In genomic region chr1:205273551-205273982, GRCh38 we compare ENCODE assay signal across 8 cellular contexts. TPM values are rescaled to one million over a fixed set of nuclear protein-coding genes. Genes with fewer than 3 reads are reported as not detected.
DNase-seq lines count a peak whose midpoint lies in the region; ATAC-seq and TF ChIP-seq lines count a peak whose summit lies in the region.

No MANE protein-coding gene starts in this region.

- H3K4ac ChIP-seq in trophoblast cell (ENCODE audit: low read depth, low read length), result no peak overlapping the region

- H2BK5ac ChIP-seq in trophoblast cell (ENCODE audit: low read depth, low read length, poor library complexity), result no peak overlapping the region

- no peak overlapping the region for H3K9ac ChIP-seq in trophoblast cell (ENCODE audit: low read length)

- intact Hi-C loops in Right ventricle myocardium inferior (cut with DNase I), result loop anchor here (1.0 kb wide), 2 partner anchors 48 to 52 kb away; partner anchors contain the start of gene NUAK2

- TF ChIP-seq EP300 in upper lobe of left lung (IDR thresholded peaks at IDR 0.05), result no peak

- no peak overlapping the region for H4K91ac ChIP-seq in trophoblast cell (ENCODE audit: low read depth, low read length)

- H3K18ac ChIP-seq in trophoblast cell (ENCODE audit: low read length), result no peak overlapping the region

- peak; percentile 95 for ATAC-seq in SK-N-SH treated with all-trans-retinoic acid at 6 μM for 48 hours
- peak; percentile 83 for ATAC-seq in Right ventricle myocardium inferior
- ATAC-seq in upper lobe of left lung (ENCODE audit: low FRiP score in 2 of 2), result peak; percentile 83 to 89

- no peak overlapping the region for H2BK120ac ChIP-seq in trophoblast cell (ENCODE audit: insufficient read depth, low read length, poor library complexity)

- no peaks in the 10 kb centered on the region for H3K79me2 ChIP-seq in trophoblast cell (ENCODE audit: control insufficient read depth, insufficient read depth, low read length, poor library complexity)

- no peak overlapping the region for H3K4me2 ChIP-seq in trophoblast cell (ENCODE audit: low read length)

- no peak overlapping the region for H4K12ac ChIP-seq in trophoblast cell (ENCODE audit: low read depth, low read length)

- no CpG with 5 or more reads among the region's 7 CpGs for WGBS in trophoblast cell (ENCODE audit: extremely low coverage, insufficient coverage, insufficient read length)
- WGBS in upper lobe of left lung, 2 donors, result 2% methylated on average over 6 of the region's 7 CpGs; no CpG with 5 or more reads in 1 of the 2 donors

- H4K8ac ChIP-seq in trophoblast cell (ENCODE audit: low read depth, low read length), result no peak overlapping the region

- TF ChIP-seq CTCF in upper lobe of left lung (IDR thresholded peaks at IDR 0.05), result peak; percentile 97 to 99 (median 98)

- H3K4me1 ChIP-seq in trophoblast cell (ENCODE audit: control insufficient read depth in 1 of 2, insufficient read depth in 2 of 2, low read length in 2 of 2) (peaks cover 0 to 23% of the 10 kb centered on the region in 2 experiments), upper lobe of left lung (peaks cover 26 to 39% (median 35%) of the 10 kb centered on the region in 4 donors)

- H3K23ac ChIP-seq in trophoblast cell (ENCODE audit: low read length), result no peak overlapping the region

- no peak overlapping the region for H3K4me3 ChIP-seq in H7 (ENCODE audit: insufficient read depth, low read depth, low read length)
- no peak overlapping the region for H3K4me3 ChIP-seq in trophoblast cell (ENCODE audit: low read depth, low read length)
- no peak overlapping the region for H3K4me3 ChIP-seq in upper lobe of left lung

- no peak overlapping the region for H2AFZ ChIP-seq in trophoblast cell (ENCODE audit: insufficient read depth, low read length, poor library complexity)

- H3K14ac ChIP-seq in trophoblast cell (ENCODE audit: low read length), result no peak overlapping the region

- H3K79me1 ChIP-seq in trophoblast cell (ENCODE audit: low read length), result peaks cover 4% of the 10 kb centered on the region

- TF ChIP-seq POLR2A in upper lobe of left lung (IDR thresholded peaks at IDR 0.05), result no peak

- H3K27ac ChIP-seq in trophoblast cell (ENCODE audit: low read depth, low read length) (peak overlapping the region; percentile 45), upper lobe of left lung (no peak overlapping the region)

- no peaks in the 10 kb centered on the region for H3K27me3 ChIP-seq in H7 (ENCODE audit: control insufficient read depth, insufficient read depth, low read length)
- H3K27me3 ChIP-seq in trophoblast cell (ENCODE audit: insufficient read depth, low read length), result no peaks in the 10 kb centered on the region
- no peaks in the 10 kb centered on the region for H3K27me3 ChIP-seq in upper lobe of left lung

- H2AK5ac ChIP-seq in trophoblast cell (ENCODE audit: low read length), result no peak overlapping the region

- H3K9me3 ChIP-seq in trophoblast cell (ENCODE audit: insufficient read depth, low read depth, low read length) (no peaks in the 10 kb centered on the region), upper lobe of left lung (no peaks in the 10 kb centered on the region)

- peak; percentile 94 for DNase-seq in D341Med (ENCODE audit: low spot score)
- DNase-seq in H7, result peak; percentile 95
- peak; percentile 92 for DNase-seq in NCI-H1092 treated with DMSO at 0.1 percent for 48 hours (lab: John Stamatoyannopoulos, UW)
- DNase-seq in activated naive CD4-positive, alpha-beta T cell treated with anti-CD3 and anti-CD28 coated beads, Interleukin-2, amount 50 U/mL, for 16 hours, result peak; percentile 83
- peak; percentile 86 for DNase-seq in Right ventricle myocardium inferior (ENCODE audit: missing footprints)
- peak; percentile 86 to 95 for DNase-seq in trophoblast cell
- DNase-seq in upper lobe of left lung, result peak in 1 of 2 donors; percentile 91

- no peak overlapping the region for H2BK12ac ChIP-seq in trophoblast cell (ENCODE audit: low read length)

- H3K36me3 ChIP-seq in H7 (replicated peaks; ENCODE audit: control insufficient read depth, insufficient read depth, low read length), result no peaks in the 10 kb centered on the region; the same call in 1 of the 2 replicates
- H3K36me3 ChIP-seq in trophoblast cell (ENCODE audit: control insufficient read depth in 1 of 2, insufficient read depth in 2 of 2, low read length in 2 of 2), result peaks cover 0 to 2% of the 10 kb centered on the region in 2 experiments
- peaks cover 0 to 14% (median 0%) of the 10 kb centered on the region in 4 donors for H3K36me3 ChIP-seq in upper lobe of left lung

TF ChIP-seq in SK-N-SH treated with all-trans-retinoic acid at 6 μM for 48 hours, 23 proteins besides CTCF, POLR2A, EP300 and RAD21:
- TF ChIP-seq ISL1 (CRISPR knock-in tag; IDR thresholded peaks at IDR 0.05) (no peak), ZNF565 (CRISPR knock-in tag; conservative IDR thresholded peaks at IDR 0.05; ENCODE audit: low read depth) (no peak), CSDC2 (CRISPR knock-in tag; IDR thresholded peaks at IDR 0.05) (no peak), TOX (CRISPR knock-in tag; IDR thresholded peaks at IDR 0.05; ENCODE audit: borderline replicate concordance) (no peak), ZC3H10 (CRISPR knock-in tag; IDR thresholded peaks at IDR 0.05) (no peak), BACH2 (CRISPR knock-in tag; IDR thresholded peaks at IDR 0.05; ENCODE audit: borderline replicate concordance) (no peak), ARNTL (CRISPR knock-in tag; IDR thresholded peaks at IDR 0.05; ENCODE audit: borderline replicate concordance, low read depth) (no peak), RARB (CRISPR knock-in tag; IDR thresholded peaks at IDR 0.05) (no peak), GLIS3 (CRISPR knock-in tag; IDR thresholded peaks at IDR 0.05) (no peak), PATZ1 (CRISPR knock-in tag; IDR thresholded peaks at IDR 0.05; ENCODE audit: borderline replicate concordance) (no peak), SNAI2 (CRISPR knock-in tag; IDR thresholded peaks at IDR 0.05) (no peak), ZFP30 (CRISPR knock-in tag; IDR thresholded peaks at IDR 0.05) (no peak), ESRRG (CRISPR knock-in tag; IDR thresholded peaks at IDR 0.05) (no peak), TCF4 (CRISPR knock-in tag; IDR thresholded peaks at IDR 0.05; ENCODE audit: borderline replicate concordance) (no peak), ZFP3 (CRISPR knock-in tag; IDR thresholded peaks at IDR 0.05) (no peak), POU6F1 (CRISPR knock-in tag; IDR thresholded peaks at IDR 0.05; ENCODE audit: borderline replicate concordance, low read depth) (no peak), ZNF8 (CRISPR knock-in tag; IDR thresholded peaks at IDR 0.05) (no peak), CREB5 (CRISPR knock-in tag; IDR thresholded peaks at IDR 0.05; ENCODE audit: low read depth) (no peak), PPARA (CRISPR knock-in tag; IDR thresholded peaks at IDR 0.05; ENCODE audit: borderline replicate concordance) (no peak)

RNA-seq across cellular contexts. Expression of gene TMCC2, which starts 45.8 kb away (rescaled TPM):
- 13.6 and 19.3 TPM in 2 replicates for total RNA-seq in H7 (2014; rRNA removed; shearing (Covaris generic))
- total RNA-seq in Right ventricle myocardium inferior, result 1.2 TPM
- 2.3 and 2.4 TPM in 2 replicates for polyA plus RNA-seq in trophoblast cell (2013)
- 1 to 10 TPM; 1.3 to 7.2 (median 3.8) TPM for total RNA-seq in upper lobe of left lung

RNA-seq across cellular contexts. Expression of gene NUAK2, which starts 48.0 kb away (rescaled TPM):
- 9.2 and 9.8 TPM in 2 replicates for total RNA-seq in H7 (2014; rRNA removed; shearing (Covaris generic))
- total RNA-seq in Right ventricle myocardium inferior (1.1 TPM), upper lobe of left lung (10 to 100 TPM in 3 of 6 donors, 1 to 10 TPM in 3; 8.5 to 14.7 (median 10.3) TPM)
- 20.4 and 22.1 TPM in 2 replicates for polyA plus RNA-seq in trophoblast cell (2013)
